ENCODE assay signal across 8 cellular contexts in genomic region chr9:123637940-123638634, GRCh38.
DNase-seq lines count a peak whose midpoint lies in the region; ATAC-seq and TF ChIP-seq lines count a peak whose summit lies in the region.

No MANE protein-coding gene starts in this region.

- DNase-seq in DND-41 (peak; percentile 57), naive B cell (no peak), HEK293T (ENCODE audit: extremely low spot score) (no peak), H7 (no peak), psoas muscle (no peak)
- peak; percentile 16 to 47 for DNase-seq in activated T-cell treated with anti-CD3 and anti-CD28 coated beads, Interleukin-2, amount 50 U/mL, for 72 hours

- H3K27ac ChIP-seq in DND-41 (ENCODE audit: low read length) = no peak overlapping the region
- no peak overlapping the region for H3K27ac ChIP-seq in psoas muscle

- intact Hi-C loops in psoas muscle (cut with DNase I) = no loop called here

- TF ChIP-seq CTCF in DND-41 (IDR thresholded peaks at IDR 0.05; ENCODE audit: borderline replicate concordance, extremely low read depth, low read length, poor library complexity, severe bottlenecking) (no peak), psoas muscle (IDR thresholded peaks at IDR 0.05) (no peak)

- no peak overlapping the region for H2AFZ ChIP-seq in DND-41 (ENCODE audit: low read depth, low read length)

- H3K4me1 ChIP-seq in DND-41 (ENCODE audit: insufficient read depth, low read length) (peaks cover 21% of the 10 kb centered on the region), psoas muscle (no peaks in the 10 kb centered on the region)

- H3K9ac ChIP-seq in DND-41 (ENCODE audit: low read depth, low read length) = no peak overlapping the region

- H3K27me3 ChIP-seq in DND-41 (ENCODE audit: insufficient read depth, low read length, poor library complexity) = no peaks in the 10 kb centered on the region
- H3K27me3 ChIP-seq in H7 (ENCODE audit: control insufficient read depth, insufficient read depth, low read length) = no peaks in the 10 kb centered on the region
- H3K27me3 ChIP-seq in psoas muscle (ENCODE audit: insufficient read depth in 3 of 3, low read length in 2 of 3) = no peaks in the 10 kb centered on the region

- peak overlapping the region in 1 of 2 experiments; percentile 55; a peak in 2 of 4 replicates for H3K4me3 ChIP-seq in DND-41 (ENCODE audit: low read depth in 1 of 2, low read length in 2 of 2)
- H3K4me3 ChIP-seq in H7 (ENCODE audit: insufficient read depth, low read depth, low read length) = no peak overlapping the region
- H3K4me3 ChIP-seq in psoas muscle = no peak overlapping the region

- peak overlapping the region; percentile 30 for H3K27ac Mint-ChIP-seq in activated T-cell treated with anti-CD3 and anti-CD28 coated beads, Interleukin-2, amount 50 U/mL, for 72 hours
- H3K27ac Mint-ChIP-seq in naive B cell = peak overlapping the region; percentile 44 to 91 (median 76)

- POLR2A ChIA-PET in HEK293T (lab: Yijun Ruan, JAX) = no interaction called here

- H3K9me3 ChIP-seq in DND-41 (ENCODE audit: insufficient read depth, low read length, severe bottlenecking) (no peaks in the 10 kb centered on the region), psoas muscle (no peaks in the 10 kb centered on the region)

- peaks cover 45% of the 10 kb centered on the region for H3K4me1 Mint-ChIP-seq in activated T-cell treated with anti-CD3 and anti-CD28 coated beads, Interleukin-2, amount 50 U/mL, for 72 hours (ENCODE audit: low read depth)
- peaks cover 7 to 16% (median 14%) of the 10 kb centered on the region in 3 donors for H3K4me1 Mint-ChIP-seq in naive B cell

- H3K4me2 ChIP-seq in DND-41 (ENCODE audit: insufficient read depth, low read length) = peak overlapping the region; percentile 79

- ATAC-seq in DND-41 (ENCODE audit: insufficient read depth, low read depth) = peak; percentile 97
- ATAC-seq in HG03442 (IDR thresholded peaks at IDR 0.05; ENCODE audit: unreplicated experiment) = peak; percentile 50
- ATAC-seq in activated T-cell treated with anti-CD3 and anti-CD28 coated beads, Interleukin-2, amount 50 U/mL, for 72 hours (replicated peaks in 1 of 2) = peak; percentile 46 to 59
- ATAC-seq in naive B cell (ENCODE audit: low read depth in 2 of 2) = peak; percentile 39 to 41
- no peak for ATAC-seq in GM21529 (IDR thresholded peaks at IDR 0.05; ENCODE audit: unreplicated experiment)
- no peak for ATAC-seq in psoas muscle

- H4K20me1 ChIP-seq in DND-41 (ENCODE audit: insufficient read depth, low read length) = peaks cover 50% of the 10 kb centered on the region

- CTCF ChIA-PET in HEK293T (lab: Yijun Ruan, JAX) = interaction anchor here (0.6 kb wide), 2 partner anchors 14 to 73 kb away, joined by 3 read pairs; no protein-coding TSS in a partner anchor

- H3K27me3 Mint-ChIP-seq in activated T-cell treated with anti-CD3 and anti-CD28 coated beads, Interleukin-2, amount 50 U/mL, for 72 hours (ENCODE audit: low read depth) = no peaks in the 10 kb centered on the region
- H3K27me3 Mint-ChIP-seq in naive B cell = no peaks in the 10 kb centered on the region

- peak overlapping the region; percentile 73 to 77 for H3K4me3 Mint-ChIP-seq in activated T-cell treated with anti-CD3 and anti-CD28 coated beads, Interleukin-2, amount 50 U/mL, for 72 hours
- H3K4me3 Mint-ChIP-seq in naive B cell = peak overlapping the region; percentile 77 to 91 (median 88)

- WGBS in psoas muscle, 3 donors = 67 to 71% (median 69%) methylated on average over 10 of the region's 10 CpGs

- H3K36me3 ChIP-seq in DND-41 (ENCODE audit: insufficient read depth, low read length) (no peaks in the 10 kb centered on the region), H7 (replicated peaks; ENCODE audit: control insufficient read depth, insufficient read depth, low read length) (no peaks in the 10 kb centered on the region), psoas muscle (ENCODE audit: insufficient read depth in 1 of 2, low read depth in 1 of 2) (no peaks in the 10 kb centered on the region)

- no peaks in the 10 kb centered on the region for H3K79me2 ChIP-seq in DND-41 (ENCODE audit: insufficient read depth, low read length)

- no peaks in the 10 kb centered on the region for H3K36me3 Mint-ChIP-seq in activated T-cell treated with anti-CD3 and anti-CD28 coated beads, Interleukin-2, amount 50 U/mL, for 72 hours (ENCODE audit: insufficient read depth in 2 of 2)
- H3K36me3 Mint-ChIP-seq in naive B cell = no peaks in the 10 kb centered on the region

- H3K9me3 Mint-ChIP-seq in activated T-cell treated with anti-CD3 and anti-CD28 coated beads, Interleukin-2, amount 50 U/mL, for 72 hours = no peaks in the 10 kb centered on the region
- no peaks in the 10 kb centered on the region for H3K9me3 Mint-ChIP-seq in naive B cell

TF ChIP-seq in HEK293T, 16 proteins besides CTCF, POLR2A, EP300 and RAD21:
- no peak for TF ChIP-seq NFRKB (IDR thresholded peaks at IDR 0.05)
- no peak for TF ChIP-seq L3MBTL2 (conservative IDR thresholded peaks at IDR 0.05)
- TF ChIP-seq SP1 (IDR thresholded peaks at IDR 0.05) = no peak
- TF ChIP-seq CTBP1 (IDR thresholded peaks at IDR 0.05; ENCODE audit: borderline replicate concordance) = no peak
- TF ChIP-seq ZNF384 (IDR thresholded peaks at IDR 0.05) = no peak
- no peak for TF ChIP-seq LEF1 (IDR thresholded peaks at IDR 0.05; ENCODE audit: borderline replicate concordance)
- no peak for TF ChIP-seq FOXA1 (IDR thresholded peaks at IDR 0.05)
- no peak for TF ChIP-seq TARDBP (IDR thresholded peaks at IDR 0.05)
- no peak for TF ChIP-seq PKNOX1 (IDR thresholded peaks at IDR 0.05)
- TF ChIP-seq FOXK2 (IDR thresholded peaks at IDR 0.05) = no peak
- no peak for TF ChIP-seq BHLHE40 (IDR thresholded peaks at IDR 0.05; ENCODE audit: borderline replicate concordance)
- no peak for TF ChIP-seq ARNT (IDR thresholded peaks at IDR 0.05)
- TF ChIP-seq HDGF (IDR thresholded peaks at IDR 0.05; ENCODE audit: borderline replicate concordance) = no peak
- TF ChIP-seq SUZ12 (IDR thresholded peaks at IDR 0.05) = no peak
- no peak for TF ChIP-seq ELF4 (IDR thresholded peaks at IDR 0.05)
- no peak for TF ChIP-seq FOXM1 (IDR thresholded peaks at IDR 0.05; ENCODE audit: borderline replicate concordance)

Comparison
In these comparisons a context has a peak if more than half of its experiments do, and no peak if none do; other contexts are left out.
1. ATAC-seq: peak in DND-41 (single experiment), HG03442 (single experiment), activated T-cell treated with anti-CD3 and anti-CD28 coated beads, Interleukin-2, amount 50 U/mL, for 72 hours (2 of 2) and naive B cell (2 of 2); none in GM21529 (single experiment) and psoas muscle (0 of 4).
2. DNase-seq: peak in DND-41 (single experiment) and activated T-cell treated with anti-CD3 and anti-CD28 coated beads, Interleukin-2, amount 50 U/mL, for 72 hours (2 of 2); none in naive B cell (single experiment), HEK293T (single experiment), H7 (single experiment) and psoas muscle (0 of 2).